In the genomic region with DNA sequence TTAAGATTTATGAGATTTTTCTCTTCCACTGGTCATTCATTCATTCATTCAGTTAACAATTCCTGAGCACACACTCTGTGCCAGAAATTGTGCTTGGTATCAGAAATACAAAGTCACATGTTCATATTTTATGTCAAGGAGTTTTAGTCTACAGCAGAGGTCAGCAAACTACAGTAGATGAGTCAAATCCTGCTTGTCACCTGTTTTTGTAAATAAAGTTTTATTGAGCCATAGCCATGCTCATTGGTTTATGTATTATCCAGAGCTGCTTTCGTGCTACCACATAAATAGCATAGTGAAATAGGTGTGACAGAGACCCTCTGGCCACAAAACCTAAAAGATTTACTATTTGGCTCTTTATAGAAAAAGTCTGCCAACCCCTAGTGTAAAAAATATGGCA, we compare ENCODE assay signal across 17 cellular contexts. TPM values are rescaled to one million over a fixed set of nuclear protein-coding genes. Genes with fewer than 3 reads are reported as not detected.
DNase-seq lines count a peak whose midpoint lies in the region; ATAC-seq and TF ChIP-seq lines count a peak whose summit lies in the region.
"Had no signal": no experiment of that assay in that cellular context is flagged by ENCODE, and none has a peak within 500 bp of the region (broad histone marks: within the 10 kb centered on the region; RNA-seq: fewer than 3 reads in every experiment).

No MANE protein-coding gene starts in this region.

- ATAC-seq in T-helper 17 cell, result no peak
- ATAC-seq: left colon; stimulated activated effector memory CD8-positive, alpha-beta T cell treated with anti-CD3 and anti-CD28 coated beads, Interleukin-12 subunit alpha, Interleukin-12 subunit beta, amount 100 ng/mL, for 72 hours had no signal

- peak overlapping the region; percentile 42 for H3K4me3 Mint-ChIP-seq in T-helper 17 cell
- H3K4me3 Mint-ChIP-seq: stimulated activated effector memory CD8-positive, alpha-beta T cell treated with anti-CD3 and anti-CD28 coated beads, Interleukin-12 subunit alpha, Interleukin-12 subunit beta, amount 100 ng/mL, for 72 hours had no signal

- no peaks in the 10 kb centered on the region for H3K9me2 ChIP-seq in OCI-LY7 (ENCODE audit: insufficient read depth, low read length)

- H4K20me1 ChIP-seq in OCI-LY7 (ENCODE audit: insufficient read depth, low read length), result no peaks in the 10 kb centered on the region
- H4K20me1 ChIP-seq: BLaER1 had no signal

- CTCF ChIA-PET in OCI-LY7 (lab: Charles Lee; ENCODE audit: unreplicated experiment), result no interaction called here

- TF ChIP-seq CTCF in GM12865 (IDR thresholded peaks at IDR 0.05; ENCODE audit: insufficient read depth, low read depth, low read length, missing control alignments) (no peak), LNCAP (IDR thresholded peaks at IDR 0.05) (peak; percentile 19; the same call in 1 of the 2 replicates), fibroblast of mammary gland (conservative IDR thresholded peaks at IDR 0.05; ENCODE audit: control insufficient read depth, insufficient read depth, low read depth, low read length) (no peak), OCI-LY7 (conservative IDR thresholded peaks at IDR 0.05; ENCODE audit: low read length) (no peak)

- POLR2A ChIA-PET in OCI-LY7 (lab: Charles Lee), result no interaction called here

- no peak overlapping the region for H3K27ac ChIP-seq in OCI-LY7 (ENCODE audit: low read depth, low read length, poor library complexity, severe bottlenecking)
- H3K27ac ChIP-seq: BLaER1, skin epidermis, transverse colon had no signal

- H3K36me3 Mint-ChIP-seq in T-helper 17 cell (ENCODE audit: low read depth), result peaks cover 10% of the 10 kb centered on the region

- H3K27me3 Mint-ChIP-seq in T-helper 17 cell, result no peaks in the 10 kb centered on the region

- H3K36me3 ChIP-seq in OCI-LY7 (ENCODE audit: insufficient read depth, low read length), result no peaks in the 10 kb centered on the region
- H3K36me3 ChIP-seq: BLaER1, transverse colon had no signal

- H3K4me1 ChIP-seq in OCI-LY7 (ENCODE audit: insufficient read depth, low read length, poor library complexity, severe bottlenecking), result no peaks in the 10 kb centered on the region
- H3K4me1 ChIP-seq: BLaER1, transverse colon had no signal

- no peaks in the 10 kb centered on the region for H3K79me2 ChIP-seq in OCI-LY7 (ENCODE audit: insufficient read depth, low read depth, low read length)

- intact Hi-C loops in OCI-LY7 (cut with micrococcal nuclease; ENCODE audit: unreplicated experiment), result no loop called here

- no peak overlapping the region for H2AFZ ChIP-seq in OCI-LY7 (ENCODE audit: low read length)

- H3K9me3 ChIP-seq in T-helper 17 cell (ENCODE audit: control insufficient read depth, low read length, poor library complexity, severe bottlenecking) (no peaks in the 10 kb centered on the region), OCI-LY7 (ENCODE audit: low read length) (no peaks in the 10 kb centered on the region)
- H3K9me3 ChIP-seq: BLaER1, transverse colon had no signal

- H3K27ac Mint-ChIP-seq in T-helper 17 cell, result peak overlapping the region; percentile 81
- H3K27ac Mint-ChIP-seq: stimulated activated effector memory CD8-positive, alpha-beta T cell treated with anti-CD3 and anti-CD28 coated beads, Interleukin-12 subunit alpha, Interleukin-12 subunit beta, amount 100 ng/mL, for 72 hours had no signal

- no peak overlapping the region for H3K4me2 ChIP-seq in OCI-LY7 (ENCODE audit: low read length)
- H3K4me2 ChIP-seq: BLaER1 had no signal

- H3K4me3 ChIP-seq in GM12865 (ENCODE audit: low read depth, low read length) (no peak overlapping the region), fibroblast of mammary gland (ENCODE audit: control insufficient read depth, low read depth, low read length) (no peak overlapping the region), OCI-LY7 (ENCODE audit: low read depth, low read length, poor library complexity, severe bottlenecking) (no peak overlapping the region)
- H3K4me3 ChIP-seq: BLaER1, skin epidermis, transverse colon had no signal

- H3K4me1 Mint-ChIP-seq in T-helper 17 cell, result peaks cover 61% of the 10 kb centered on the region

- no TSS peak for BruUV-seq in OCI-LY7 (replicated peaks; lab: Mats Ljungman, UMichigan)

- peak; percentile 17 for DNase-seq in GM12865 (ENCODE audit: low read depth)
- DNase-seq in T-helper 17 cell, result no peak
- DNase-seq in fibroblast of mammary gland (ENCODE audit: low read depth), result peak; percentile 35
- no peak for DNase-seq in GF-D8 (lab: John Stamatoyannopoulos, UW)
- no peak for DNase-seq in OCI-LY7 (ENCODE audit: low spot score)
- DNase-seq in stimulated activated CD4-positive, alpha-beta T cell treated with anti-CD3 and anti-CD28 coated beads, Interleukin-1b, Interleukin-23, amount 100 ng/mL, for 48 hours, result no peak
- no peak for DNase-seq in activated effector memory CD4-positive, alpha-beta T cell treated with Interleukin-2 at 50 U/mL for 16 hours
- DNase-seq: GOT3, left colon, NCI-H345, transverse colon had no signal

RNA-seq across cellular contexts. Expression of a gene that starts 46.8 kb away (rescaled TPM):
- total RNA-seq in T-helper 17 cell (10 to 100 TPM; 53.9 to 64.7 TPM), OCI-LY7 (2022) (not detected in 2 replicates)
- total RNA-seq in OCI-LY7 (2014; rRNA removed; shearing (Covaris generic)), result not detected in 2 replicates
- total RNA-seq: dermis microvascular lymphatic vessel endothelial cell, osteocyte had no signal

Comparison
In these comparisons a context has a peak if more than half of its experiments do, and no peak if none do; other contexts are left out.
1. DNase-seq: peak in GM12865 (single experiment) and fibroblast of mammary gland (single experiment); none in T-helper 17 cell (0 of 3), GF-D8 (single experiment), OCI-LY7 (single experiment), stimulated activated CD4-positive, alpha-beta T cell treated with anti-CD3 and anti-CD28 coated beads, Interleukin-1b, Interleukin-23, amount 100 ng/mL, for 48 hours (single experiment) and activated effector memory CD4-positive, alpha-beta T cell treated with Interleukin-2 at 50 U/mL for 16 hours (single experiment).
2. RNA of a gene that starts 46.8 kb away (total RNA-seq): 53.9 to 64.7 TPM in T-helper 17 cell; not detected in OCI-LY7; every median in the first group is over 10 times any median in the second.